In genomic region chr5:69414885-69415583, GRCh38 we compare ENCODE assay signal across 1 cellular context.
A peak's percentile ranks its signal among the peaks of the same experiment; 100 is the strongest.
TF ChIP-seq lines count a peak whose summit lies in the region.

TSS of gene MARVELD2 (plus strand) at chr5:69415116. CDS start at chr5:69419386, 4,270 bp downstream.

TF ChIP-seq in WTC11, 78 proteins besides CTCF, POLR2A, EP300 and RAD21 (continued from another document):
- TF ChIP-seq ZNF263 (CRISPR knock-in tag; IDR thresholded peaks at IDR 0.05; ENCODE audit: low read depth) (peak; percentile 60; the same call in 1 of the 2 replicates), ATF6 (CRISPR knock-in tag; IDR thresholded peaks at IDR 0.05) (no peak), KAT7 (CRISPR knock-in tag; IDR thresholded peaks at IDR 0.05; ENCODE audit: borderline replicate concordance) (no peak), FOXP1 (CRISPR knock-in tag; IDR thresholded peaks at IDR 0.05; ENCODE audit: borderline replicate concordance) (peak; percentile 71; the same call in 1 of the 2 replicates), ZNF219 (CRISPR knock-in tag; IDR thresholded peaks at IDR 0.05; ENCODE audit: borderline replicate concordance) (0 out of 2 replicates have a peak, but pooled peaks have one; percentile 14), JUN (CRISPR knock-in tag; IDR thresholded peaks at IDR 0.05) (0 out of 2 replicates have a peak, but pooled peaks have one; percentile 20), ZNF121 (CRISPR knock-in tag; IDR thresholded peaks at IDR 0.05) (peak; percentile 43; the same call in 1 of the 2 replicates), SMAD4 (CRISPR knock-in tag; IDR thresholded peaks at IDR 0.05) (no peak), MXD4 (CRISPR knock-in tag; IDR thresholded peaks at IDR 0.05; ENCODE audit: borderline replicate concordance) (no peak), NR1H2 (CRISPR knock-in tag; IDR thresholded peaks at IDR 0.05) (no peak), USF2 (CRISPR knock-in tag; IDR thresholded peaks at IDR 0.05) (peak; percentile 98), ZNF281 (CRISPR knock-in tag; IDR thresholded peaks at IDR 0.05) (no peak), TEAD4 (CRISPR knock-in tag; IDR thresholded peaks at IDR 0.05) (no peak), CREM (CRISPR knock-in tag; IDR thresholded peaks at IDR 0.05) (peak; percentile 78), ZBTB21 (CRISPR knock-in tag; IDR thresholded peaks at IDR 0.05; ENCODE audit: borderline replicate concordance) (peak; percentile 83; the same call in 1 of the 2 replicates), ZNF671 (CRISPR knock-in tag; IDR thresholded peaks at IDR 0.05) (no peak), E2F1 (CRISPR knock-in tag; IDR thresholded peaks at IDR 0.05) (no peak; the same call in 1 of the 2 replicates), FOXP4 (CRISPR knock-in tag; IDR thresholded peaks at IDR 0.05) (peak; percentile 71; the same call in 1 of the 2 replicates), AR (CRISPR knock-in tag; IDR thresholded peaks at IDR 0.05) (no peak), ATF2 (CRISPR knock-in tag; IDR thresholded peaks at IDR 0.05; ENCODE audit: borderline replicate concordance, low read depth) (no peak), ZNF138 (CRISPR knock-in tag; conservative IDR thresholded peaks at IDR 0.05) (0 out of 2 replicates have a peak, but pooled peaks have one; percentile 76), ZNF232 (CRISPR knock-in tag; IDR thresholded peaks at IDR 0.05) (no peak), CREB1 (CRISPR knock-in tag; IDR thresholded peaks at IDR 0.05) (no peak), CBFB (CRISPR knock-in tag; IDR thresholded peaks at IDR 0.05; ENCODE audit: low read depth) (peak; percentile 88; the same call in 1 of the 2 replicates), ZNF423 (CRISPR knock-in tag; IDR thresholded peaks at IDR 0.05) (peak; percentile 53), PREB (CRISPR knock-in tag; IDR thresholded peaks at IDR 0.05; ENCODE audit: borderline replicate concordance) (no peak), MAX (CRISPR knock-in tag; IDR thresholded peaks at IDR 0.05) (peak; percentile 90), NFE2L1 (CRISPR knock-in tag; IDR thresholded peaks at IDR 0.05) (no peak)
